Comparison of ENCODE assay signal across 27 cellular contexts in genomic region chr2:178865999-178866398, GRCh38. TPM values are rescaled to one million over a fixed set of nuclear protein-coding genes. Genes with fewer than 3 reads are reported as not detected.
DNase-seq lines count a peak whose midpoint lies in the region; ATAC-seq and TF ChIP-seq lines count a peak whose summit lies in the region.
"Had no signal": no experiment of that assay in that cellular context is flagged by ENCODE, and none has a peak within 500 bp of the region (broad histone marks: within the 10 kb centered on the region; RNA-seq: fewer than 3 reads in every experiment).

No MANE protein-coding gene starts in this region.

- H3K9me2 ChIP-seq in PC-3 (replicated peaks; ENCODE audit: low read length), result no peaks in the 10 kb centered on the region

- H3K9me3 Mint-ChIP-seq in mesothelial cell of epicardium, result no peaks in the 10 kb centered on the region
- H3K9me3 Mint-ChIP-seq: CD8-positive, alpha-beta T cell; IgD-negative memory B cell had no signal

- ATAC-seq in PC-3 (no peak), psoas muscle (no peak), HG03045 (IDR thresholded peaks at IDR 0.05; ENCODE audit: unreplicated experiment) (no peak)
- ATAC-seq: CD8-positive, alpha-beta T cell; Panc1 had no signal

- POLR2A ChIA-PET in PC-3 (lab: Charles Lee; ENCODE audit: unreplicated experiment), result no interaction called here

- H3K4me3 ChIP-seq in PC-3 (ENCODE audit: low read length) (no peak overlapping the region), psoas muscle (peak overlapping the region; percentile 58)
- H3K4me3 ChIP-seq: SK-N-MC had no signal

- no peaks in the 10 kb centered on the region for H3K27me3 ChIP-seq in PC-3 (ENCODE audit: low read length)
- no peaks in the 10 kb centered on the region for H3K27me3 ChIP-seq in psoas muscle (ENCODE audit: insufficient read depth in 3 of 3, low read length in 2 of 3)

- no peaks in the 10 kb centered on the region for H3K79me2 ChIP-seq in PC-3 (ENCODE audit: low read length)

- H3K27ac Mint-ChIP-seq in mesothelial cell of epicardium, result no peak overlapping the region
- H3K27ac Mint-ChIP-seq: CD8-positive, alpha-beta T cell; IgD-negative memory B cell had no signal

- 78 to 95% (median 83%) methylated on average over 2 of the region's 2 CpGs for WGBS in psoas muscle, 3 donors

- no TSS peak for BruUV-seq in PC-3 (replicated peaks; lab: Mats Ljungman, UMichigan)

- peaks cover 2% of the 10 kb centered on the region for H3K27me3 Mint-ChIP-seq in mesothelial cell of epicardium (ENCODE audit: low read depth)
- H3K27me3 Mint-ChIP-seq: IgD-negative memory B cell had no signal

- no peaks in the 10 kb centered on the region for H4K20me1 ChIP-seq in PC-3 (ENCODE audit: low read length)

- no peak overlapping the region; the same call in 1 of the 2 replicates for H3K9ac ChIP-seq in PC-3 (ENCODE audit: low read length)
- H3K9ac ChIP-seq: KMS-11 had no signal

- H3K9me3 ChIP-seq in PC-3 (ENCODE audit: low read length) (no peaks in the 10 kb centered on the region), psoas muscle (no peaks in the 10 kb centered on the region)

- H3K36me3 Mint-ChIP-seq in mesothelial cell of epicardium, result no peaks in the 10 kb centered on the region

- no peak overlapping the region for H3K4me2 ChIP-seq in PC-3 (ENCODE audit: low read length)
- H3K4me2 ChIP-seq: KMS-11 had no signal

- intact Hi-C loops in PC-3 (cut with micrococcal nuclease) (no loop called here), psoas muscle (cut with DNase I) (loop anchor here in 1 of 2 donors (2.0 kb wide), 1 partner anchor 59 kb away; the partner anchor contains the start of gene TTN)

- peak; percentile 3 for DNase-seq in COR-L47 (lab: John Stamatoyannopoulos, UW)
- DNase-seq in NCI-H1417 treated with DMSO at 0.1 percent for 48 hours (lab: John Stamatoyannopoulos, UW), result peak; percentile 4
- no peak for DNase-seq in PC-3
- DNase-seq in psoas muscle, result no peak
- no peak for DNase-seq in NCI-H1092 (lab: John Stamatoyannopoulos, UW)
- no peak for DNase-seq in mesothelial cell of epicardium (ENCODE audit: low spot score in 2 of 2, unreplicated experiment in 2 of 2)
- no peak for DNase-seq in T-helper 2 cell
- DNase-seq: C1 segment of cervical spinal cord; CD8-positive, alpha-beta T cell; DMS 273 treated with DMSO at 0.1 percent for 48 hours; DMS79 treated with DMSO at 0.1 percent for 48 hours; GF-D8; HCEC 1CT; MM.1S; NCI-H1048; NCI-H1436; NCI-H187; NCI-H2107; NCI-H446 treated with DMSO at 0.1 percent for 48 hours; NCI-H526; SIG-M5 had no signal

- peaks cover 16% of the 10 kb centered on the region for H3K4me1 Mint-ChIP-seq in mesothelial cell of epicardium

- H3K4me3 Mint-ChIP-seq in mesothelial cell of epicardium, result no peak overlapping the region
- H3K4me3 Mint-ChIP-seq: CD8-positive, alpha-beta T cell; IgD-negative memory B cell had no signal

- peak overlapping the region; percentile 78; the same call in 1 of the 2 replicates for H3K27ac ChIP-seq in PC-3 (ENCODE audit: low read length)
- peak overlapping the region; percentile 86 for H3K27ac ChIP-seq in psoas muscle
- H3K27ac ChIP-seq: KMS-11, RWPE1, SK-N-MC had no signal

- CTCF ChIA-PET in PC-3 (lab: Charles Lee), result no interaction called here

- H3K36me3 ChIP-seq in PC-3 (ENCODE audit: low read depth, low read length) (no peaks in the 10 kb centered on the region), psoas muscle (ENCODE audit: insufficient read depth in 1 of 2, low read depth in 1 of 2) (no peaks in the 10 kb centered on the region)

- H3K4me1 ChIP-seq in PC-3 (ENCODE audit: insufficient read depth, low read length) (peaks cover 61% of the 10 kb centered on the region), psoas muscle (peaks cover 71% of the 10 kb centered on the region)

- TF ChIP-seq CTCF in PC-3 (conservative IDR thresholded peaks at IDR 0.05; ENCODE audit: low read depth, low read length) (no peak), psoas muscle (IDR thresholded peaks at IDR 0.05) (no peak), mesothelial cell of epicardium (IDR thresholded peaks at IDR 0.05; ENCODE audit: unreplicated experiment) (no peak)

- H2AFZ ChIP-seq in PC-3 (ENCODE audit: low read length), result no peak overlapping the region

- no peaks in the 10 kb centered on the region for H3F3A ChIP-seq in PC-3 (ENCODE audit: low read length, unreplicated experiment)

RNA-seq across cellular contexts. Expression of gene TTN, which starts 58.8 kb away (rescaled TPM):
- 0.52 and 1.1 TPM in 2 replicates for total RNA-seq in PC-3 (2014; rRNA removed)
- 1,000 to 10,000 TPM; 4,462 to 7,650 (median 6,674) TPM for total RNA-seq in psoas muscle
- 100 to 1,000 TPM; 137 to 248 (median 173) TPM for polyA plus RNA-seq in psoas muscle
- total RNA-seq in mesothelial cell of epicardium, result 0.84 to 1.2 TPM (median 1.0 TPM) in 3 replicates

Comparison
In these comparisons a context has a peak if more than half of its experiments do, and no peak if none do; other contexts are left out.
1. DNase-seq: peak in COR-L47 (single experiment) and NCI-H1417 treated with DMSO at 0.1 percent for 48 hours (single experiment); none in PC-3 (single experiment), psoas muscle (0 of 2), NCI-H1092 (single experiment), mesothelial cell of epicardium (0 of 2) and T-helper 2 cell (0 of 5).
2. RNA of gene TTN, which starts 58.8 kb away (total RNA-seq): 4,462 to 7,650 TPM in psoas muscle; 0.84 to 1.2 TPM in mesothelial cell of epicardium and 0.52 to 1.1 TPM in PC-3; every median in the first group is over 1,000 times any median in the second.